ENCODE assay signal across 18 cellular contexts in genomic region chr1:178161516-178161915, GRCh38.
DNase-seq lines count a peak whose midpoint lies in the region; ATAC-seq, FAIRE-seq and TF ChIP-seq lines count a peak whose summit lies in the region.
"Had no signal": no experiment of that assay in that cellular context is flagged by ENCODE, and none has a peak within 500 bp of the region (broad histone marks: within the 10 kb centered on the region; RNA-seq: fewer than 3 reads in every experiment).

No MANE protein-coding gene starts in this region.

- TF ChIP-seq EP300 in gastroesophageal sphincter (IDR thresholded peaks at IDR 0.05) = no peak

- no peak for TF ChIP-seq POLR2A in gastroesophageal sphincter (IDR thresholded peaks at IDR 0.05)

- no peaks in the 10 kb centered on the region for H3K4me1 ChIP-seq in HEK293 (ENCODE audit: control insufficient read depth, insufficient read depth, low read length)
- no peaks in the 10 kb centered on the region for H3K4me1 ChIP-seq in gastroesophageal sphincter
- H3K4me1 ChIP-seq: HAP-1 had no signal

- POLR2A ChIA-PET in HEK293 (lab: Yijun Ruan, JAX) = no interaction called here

- ATAC-seq in HG03045 (IDR thresholded peaks at IDR 0.05; ENCODE audit: unreplicated experiment) (no peak), gastroesophageal sphincter (no peak)
- ATAC-seq: A549, K562 had no signal

- H3K9me3 Mint-ChIP-seq in progenitor cell of endocrine pancreas (ENCODE audit: low read depth) = no peaks in the 10 kb centered on the region

- no peak overlapping the region for H3K27ac ChIP-seq in HEK293 (ENCODE audit: extremely low read depth, low read depth, low read length)
- no peak overlapping the region for H3K27ac ChIP-seq in brain microvascular endothelial cell
- H3K27ac ChIP-seq in gastroesophageal sphincter = no peak overlapping the region
- H3K27ac ChIP-seq: A549, PC-9 had no signal

- H3K27me3 ChIP-seq in brain microvascular endothelial cell (replicated peaks) = no peaks in the 10 kb centered on the region
- no peaks in the 10 kb centered on the region for H3K27me3 ChIP-seq in gastroesophageal sphincter

- H3K4me3 Mint-ChIP-seq in progenitor cell of endocrine pancreas (ENCODE audit: low read depth) = no peak overlapping the region
- H3K4me3 Mint-ChIP-seq: CD14-positive monocyte had no signal

- WGBS in gastroesophageal sphincter (ENCODE audit: low coverage in 1 of 2), 2 donors = 61 to 80% methylated on average over 2 of the region's 2 CpGs

- H3K4me3 ChIP-seq in HEK293 (ENCODE audit: low read depth, low read length) = no peak overlapping the region
- H3K4me3 ChIP-seq in brain microvascular endothelial cell (ENCODE audit: low read depth, low read length) = no peak overlapping the region
- H3K4me3 ChIP-seq in foreskin fibroblast (ENCODE audit: low read depth in 1 of 2, low read length in 2 of 2) = no peak overlapping the region
- no peak overlapping the region for H3K4me3 ChIP-seq in gastroesophageal sphincter
- H3K4me3 ChIP-seq: A549, HAP-1, K562, PC-9 had no signal

- no peaks in the 10 kb centered on the region for H3K36me3 Mint-ChIP-seq in progenitor cell of endocrine pancreas (ENCODE audit: insufficient read depth)
- H3K36me3 Mint-ChIP-seq: CD14-positive monocyte had no signal

- peak; percentile 90 for FAIRE-seq in D721Med (lab: Jason Lieb, UNC)
- FAIRE-seq: A549, K562 had no signal

- H3K27ac Mint-ChIP-seq in progenitor cell of endocrine pancreas = no peak overlapping the region
- H3K27ac Mint-ChIP-seq: CD14-positive monocyte had no signal

- H3K9me3 ChIP-seq in HEK293 (ENCODE audit: control insufficient read depth, insufficient read depth, low read depth, low read length) (no peaks in the 10 kb centered on the region), gastroesophageal sphincter (no peaks in the 10 kb centered on the region)
- H3K9me3 ChIP-seq: A549, HAP-1 had no signal

- in situ Hi-C loops in brain microvascular endothelial cell (cut with HindIII; ENCODE audit: low pct_ligation_motif_present, low sequenced_read_pairs) = no loop called here

- H3K36me3 ChIP-seq in HEK293 (ENCODE audit: control insufficient read depth in 2 of 2, insufficient read depth in 1 of 2, low read length in 2 of 2) = no peaks in the 10 kb centered on the region
- no peaks in the 10 kb centered on the region for H3K36me3 ChIP-seq in brain microvascular endothelial cell (replicated peaks)
- no peaks in the 10 kb centered on the region for H3K36me3 ChIP-seq in gastroesophageal sphincter
- H3K36me3 ChIP-seq: HAP-1 had no signal

- DNase-seq in D721Med (ENCODE audit: insufficient read length, low spot score) = no peak
- DNase-seq in brain microvascular endothelial cell = peak; percentile 15
- peak; percentile 41 to 48 for DNase-seq in foreskin fibroblast
- DNase-seq in NCI-H1436 (lab: John Stamatoyannopoulos, UW) = no peak
- no peak for DNase-seq in progenitor cell of endocrine pancreas (ENCODE audit: low spot score, unreplicated experiment)
- DNase-seq: AML-193, NCI-H1417 treated with DMSO at 0.1 percent for 48 hours, NCI-H2029 treated with DMSO at 0.1 percent for 48 hours, NCI-H510A treated with DMSO at 0.1 percent for 48 hours, NCI-H82, PC-9 had no signal

- peaks cover 2% of the 10 kb centered on the region for H3K4me1 Mint-ChIP-seq in progenitor cell of endocrine pancreas (ENCODE audit: low read depth)
- H3K4me1 Mint-ChIP-seq: CD14-positive monocyte had no signal

- no peaks in the 10 kb centered on the region for H3K27me3 Mint-ChIP-seq in progenitor cell of endocrine pancreas

- TF ChIP-seq CTCF in D721Med (IDR thresholded peaks at IDR 0.05; ENCODE audit: insufficient read depth, missing control alignments) (no peak), HEK293 (tag by site-specific recombination; IDR thresholded peaks at IDR 0.05) (no peak), brain microvascular endothelial cell (IDR thresholded peaks at IDR 0.05; ENCODE audit: low read depth, low read length, missing control alignments) (no peak), foreskin fibroblast (IDR thresholded peaks at IDR 0.05; ENCODE audit: low read depth, low read length) (no peak), gastroesophageal sphincter (IDR thresholded peaks at IDR 0.05) (no peak), progenitor cell of endocrine pancreas (IDR thresholded peaks at IDR 0.05; ENCODE audit: unreplicated experiment) (no peak)

- CTCF ChIA-PET in HEK293 (lab: Yijun Ruan, JAX) = no interaction called here

TF ChIP-seq in HEK293, 187 proteins besides CTCF, POLR2A, EP300 and RAD21:
- TF ChIP-seq, protein P1, sequence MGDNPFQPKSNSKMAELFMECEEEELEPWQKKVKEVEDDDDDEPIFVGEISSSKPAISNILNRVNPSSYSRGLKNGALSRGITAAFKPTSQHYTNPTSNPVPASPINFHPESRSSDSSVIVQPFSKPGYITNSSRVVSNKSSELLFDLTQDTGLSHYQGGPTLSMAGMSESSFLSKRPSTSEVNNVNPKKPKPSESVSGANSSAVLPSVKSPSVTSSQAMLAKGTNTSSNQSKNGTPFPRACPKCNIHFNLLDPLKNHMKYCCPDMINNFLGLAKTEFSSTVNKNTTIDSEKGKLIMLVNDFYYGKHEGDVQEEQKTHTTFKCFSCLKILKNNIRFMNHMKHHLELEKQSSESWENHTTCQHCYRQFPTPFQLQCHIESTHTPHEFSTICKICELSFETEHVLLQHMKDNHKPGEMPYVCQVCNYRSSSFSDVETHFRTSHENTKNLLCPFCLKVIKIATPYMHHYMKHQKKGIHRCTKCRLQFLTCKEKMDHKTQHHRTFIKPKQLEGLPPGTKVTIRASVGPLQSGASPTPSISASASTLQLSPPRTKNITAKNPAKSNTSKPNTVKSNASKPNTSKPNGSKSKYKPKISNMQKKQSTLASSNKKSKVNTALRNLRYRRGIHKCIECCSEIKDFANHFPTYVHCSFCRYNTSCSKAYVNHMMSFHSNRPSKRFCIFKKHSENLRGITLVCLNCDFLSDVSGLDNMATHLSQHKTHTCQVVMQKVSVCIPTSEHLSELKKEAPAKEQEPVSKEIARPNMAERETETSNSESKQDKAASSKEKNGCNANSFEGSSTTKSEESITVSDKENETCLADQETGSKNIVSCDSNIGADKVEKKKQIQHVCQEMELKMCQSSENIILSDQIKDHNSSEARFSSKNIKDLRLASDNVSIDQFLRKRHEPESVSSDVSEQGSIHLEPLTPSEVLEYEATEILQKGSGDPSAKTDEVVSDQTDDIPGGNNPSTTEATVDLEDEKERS (tag by site-specific recombination; IDR thresholded peaks at IDR 0.05) = no peak
- TF ChIP-seq ZNF140 (tag by site-specific recombination; IDR thresholded peaks at IDR 0.05) (0 out of 2 replicates have a peak, but pooled peaks have one; percentile 15), ZNF18 (tag by site-specific recombination; IDR thresholded peaks at IDR 0.05) (0 out of 2 replicates have a peak, but pooled peaks have one; percentile 22)

Comparison
In these comparisons a context has a peak if more than half of its experiments do, and no peak if none do; other contexts are left out.
1. DNase-seq: peak in brain microvascular endothelial cell (single experiment) and foreskin fibroblast (2 of 2); none in D721Med (single experiment), NCI-H1436 (single experiment) and progenitor cell of endocrine pancreas (single experiment).